ENCODE assay signal across 9 cellular contexts in the genomic region with DNA sequence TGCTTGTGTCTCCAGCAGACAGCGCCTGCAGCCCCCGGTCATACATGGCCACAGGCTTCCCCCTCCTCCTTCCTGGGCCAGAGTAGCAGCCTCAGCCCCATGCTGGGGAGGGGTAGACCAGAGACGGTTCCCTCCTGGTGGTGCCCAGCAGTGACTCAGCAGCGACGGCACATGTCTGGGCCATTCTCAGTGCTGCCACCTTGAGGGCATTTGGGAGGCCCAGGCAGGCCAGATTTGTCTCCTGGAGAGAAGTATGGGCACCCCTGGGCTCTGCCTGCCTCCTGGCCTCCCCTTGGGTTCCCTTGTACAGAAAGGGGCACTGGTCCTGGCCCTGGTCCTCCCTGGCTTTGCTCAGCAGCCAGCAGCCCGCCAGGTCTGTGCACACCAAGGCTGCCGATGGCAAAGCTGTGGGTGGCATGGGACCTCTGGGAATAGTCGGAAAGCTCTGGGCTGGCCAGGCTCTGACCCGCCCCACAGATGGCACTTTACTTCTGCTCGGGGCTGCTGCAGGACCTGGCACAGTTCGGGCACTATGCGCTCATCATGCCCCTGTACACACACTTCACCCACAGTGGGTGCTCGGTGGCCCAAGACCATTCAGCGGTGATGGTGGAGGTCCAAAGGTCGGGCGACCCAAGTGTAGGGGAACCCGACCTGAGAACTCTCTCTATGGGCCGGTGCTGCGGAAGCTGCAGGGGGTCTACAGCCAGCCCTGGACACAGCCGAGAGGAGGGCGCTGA. TPM values are rescaled to one million over a fixed set of nuclear protein-coding genes. Genes with fewer than 3 reads are reported as not detected.
DNase-seq lines count a peak whose midpoint lies in the region; ATAC-seq and TF ChIP-seq lines count a peak whose summit lies in the region.
"Had no signal": no experiment of that assay in that cellular context is flagged by ENCODE, and none has a peak within 500 bp of the region (broad histone marks: within the 10 kb centered on the region; RNA-seq: fewer than 3 reads in every experiment).

No MANE protein-coding gene starts in this region.

- peak; percentile 29 for ATAC-seq in CD8-positive, alpha-beta T cell
- peak; percentile 65 to 73 for ATAC-seq in activated naive CD4-positive, alpha-beta T cell treated with anti-CD3 and anti-CD28 coated beads, Interleukin-2, amount 50 U/mL, for 72 hours
- ATAC-seq in GM19467 (IDR thresholded peaks at IDR 0.05; ENCODE audit: unreplicated experiment): no peak

- H3K4me3 ChIP-seq in CD8-positive, alpha-beta T cell (ENCODE audit: low read depth, low read length): no peak overlapping the region
- H3K4me3 ChIP-seq in HFF-Myc (replicated peaks; ENCODE audit: low read depth, low read length): no peak overlapping the region
- H3K4me3 ChIP-seq in SK-N-MC: no peak overlapping the region
- H3K4me3 ChIP-seq in coronary artery: no peak overlapping the region
- H3K4me3 ChIP-seq: thoracic aorta had no signal

- no peaks in the 10 kb centered on the region for H3K36me3 Mint-ChIP-seq in CD8-positive, alpha-beta T cell
- no peaks in the 10 kb centered on the region for H3K36me3 Mint-ChIP-seq in activated naive CD4-positive, alpha-beta T cell treated with anti-CD3 and anti-CD28 coated beads, Interleukin-2, amount 50 U/mL, for 72 hours
- H3K36me3 Mint-ChIP-seq in immature natural killer cell: no peaks in the 10 kb centered on the region

- no peaks in the 10 kb centered on the region for H3K27me3 Mint-ChIP-seq in CD8-positive, alpha-beta T cell (ENCODE audit: low read depth)
- peaks cover 0 to 2% (median 0%) of the 10 kb centered on the region in 3 donors for H3K27me3 Mint-ChIP-seq in immature natural killer cell (ENCODE audit: low read depth in 3 of 3)

- no peaks in the 10 kb centered on the region for H3K4me1 ChIP-seq in CD8-positive, alpha-beta T cell (ENCODE audit: insufficient read depth, low read length)

- H3K27ac ChIP-seq in CD8-positive, alpha-beta T cell (ENCODE audit: low read depth, low read length): no peak overlapping the region
- H3K27ac ChIP-seq in SK-N-MC (no peak overlapping the region), coronary artery (no peak overlapping the region)
- H3K27ac ChIP-seq: thoracic aorta had no signal

- no peaks in the 10 kb centered on the region for H3K9me3 Mint-ChIP-seq in CD8-positive, alpha-beta T cell
- no peaks in the 10 kb centered on the region for H3K9me3 Mint-ChIP-seq in activated naive CD4-positive, alpha-beta T cell treated with anti-CD3 and anti-CD28 coated beads, Interleukin-2, amount 50 U/mL, for 72 hours
- H3K9me3 Mint-ChIP-seq in immature natural killer cell: no peaks in the 10 kb centered on the region

- CTCF ChIA-PET in CD8-positive, alpha-beta T cell (lab: Charles Lee): interaction anchor here (1.4 kb wide), 1 partner anchor 76 kb away, joined by 4 read pairs; a partner anchor contains a TSS

- POLR2A ChIA-PET in CD8-positive, alpha-beta T cell (lab: Charles Lee): no interaction called here

- peak in 6 of 7 experiments; percentile 34 to 66 (median 54) for DNase-seq in CD8-positive, alpha-beta T cell
- DNase-seq in HFF-Myc (ENCODE audit: extremely low read depth, low read depth) (peak; percentile 37), SK-N-MC (ENCODE audit: low read depth, low spot score) (peak; percentile 12), immature natural killer cell (peak in 2 of 3 donors; percentile 21 to 24), coronary artery (ENCODE audit: low spot score) (no peak)
- DNase-seq in activated naive CD4-positive, alpha-beta T cell treated with anti-CD3 and anti-CD28 coated beads, Interleukin-2, amount 50 U/mL, for 72 hours (ENCODE audit: low spot score in 2 of 2): peak in 1 of 2 donors; percentile 82
- peak; percentile 60 to 77 (median 62) for DNase-seq in stimulated activated CD4-positive, alpha-beta T cell treated with anti-CD3 and anti-CD28 coated beads, TNF-alpha, amount 100 ng/mL, for 48 hours (ENCODE audit: low read depth in 3 of 3)

- no peak overlapping the region for H3K9ac ChIP-seq in SK-N-MC (ENCODE audit: insufficient read length)

- H3K27me3 ChIP-seq in CD8-positive, alpha-beta T cell (ENCODE audit: insufficient read depth, low read length): no peaks in the 10 kb centered on the region

- intact Hi-C loops in CD8-positive, alpha-beta T cell (cut with DNase I, micrococcal nuclease): loop anchor here (1.0 to 5.0 kb wide), 2 partner anchors 78 to 117 kb away; no protein-coding TSS in a partner anchor

- TF ChIP-seq CTCF in CD8-positive, alpha-beta T cell (IDR thresholded peaks at IDR 0.05): peak; percentile 57
- TF ChIP-seq CTCF in HFF-Myc (IDR thresholded peaks at IDR 0.05; ENCODE audit: low read depth, low read length, missing control alignments) (peak; percentile 88), coronary artery (IDR thresholded peaks at IDR 0.05) (no peak)

- H3K27ac Mint-ChIP-seq in CD8-positive, alpha-beta T cell: no peak overlapping the region
- H3K27ac Mint-ChIP-seq in activated naive CD4-positive, alpha-beta T cell treated with anti-CD3 and anti-CD28 coated beads, Interleukin-2, amount 50 U/mL, for 72 hours: peak overlapping the region in 1 of 2 donors; percentile 72
- no peak overlapping the region for H3K27ac Mint-ChIP-seq in immature natural killer cell

- no peak overlapping the region for H3K4me3 Mint-ChIP-seq in CD8-positive, alpha-beta T cell
- no peak overlapping the region for H3K4me3 Mint-ChIP-seq in immature natural killer cell

- H3K36me3 ChIP-seq in CD8-positive, alpha-beta T cell (ENCODE audit: insufficient read depth, low read length): no peaks in the 10 kb centered on the region
- H3K36me3 ChIP-seq in SK-N-MC (ENCODE audit: insufficient read depth, low read length): no peaks in the 10 kb centered on the region
- H3K36me3 ChIP-seq: thoracic aorta had no signal

- peaks cover 12% of the 10 kb centered on the region for H3K4me1 Mint-ChIP-seq in CD8-positive, alpha-beta T cell (ENCODE audit: low read depth)
- peaks cover 0 to 8% of the 10 kb centered on the region in 2 donors for H3K4me1 Mint-ChIP-seq in immature natural killer cell

- no peaks in the 10 kb centered on the region for H3K9me3 ChIP-seq in CD8-positive, alpha-beta T cell (ENCODE audit: low read length)
- no peaks in the 10 kb centered on the region for H3K9me3 ChIP-seq in SK-N-MC (ENCODE audit: low read depth, low read length)
- H3K9me3 ChIP-seq: thoracic aorta had no signal

RNA-seq across cellular contexts. Expression of a gene that starts 11.4 kb away (rescaled TPM):
- total RNA-seq in CD8-positive, alpha-beta T cell: not detected
- not detected for total RNA-seq in activated naive CD4-positive, alpha-beta T cell treated with anti-CD3 and anti-CD28 coated beads, Interleukin-2, amount 50 U/mL, for 72 hours
- polyA plus RNA-seq in immature natural killer cell: not detected
- total RNA-seq: thoracic aorta had no signal

RNA-seq across cellular contexts. Expression of a gene that starts 37.9 kb away (rescaled TPM):
- total RNA-seq in CD8-positive, alpha-beta T cell: not detected
- not detected for total RNA-seq in activated naive CD4-positive, alpha-beta T cell treated with anti-CD3 and anti-CD28 coated beads, Interleukin-2, amount 50 U/mL, for 72 hours
- not detected for polyA plus RNA-seq in immature natural killer cell
- total RNA-seq: thoracic aorta had no signal

RNA-seq across cellular contexts. Expression of a gene that starts 43.1 kb away (rescaled TPM):
- not detected for total RNA-seq in CD8-positive, alpha-beta T cell
- not detected for total RNA-seq in activated naive CD4-positive, alpha-beta T cell treated with anti-CD3 and anti-CD28 coated beads, Interleukin-2, amount 50 U/mL, for 72 hours
- polyA plus RNA-seq in immature natural killer cell: not detected
